Comparison of ENCODE assay signal across 10 cellular contexts in genomic region chr13:19618925-19619324, GRCh38. TPM values are rescaled to one million over a fixed set of nuclear protein-coding genes. Genes with fewer than 3 reads are reported as not detected.
DNase-seq lines count a peak whose midpoint lies in the region; ATAC-seq and TF ChIP-seq lines count a peak whose summit lies in the region.
"Had no signal": no experiment of that assay in that cellular context is flagged by ENCODE, and none has a peak within 500 bp of the region (broad histone marks: within the 10 kb centered on the region; RNA-seq: fewer than 3 reads in every experiment).

No MANE protein-coding gene starts in this region.

- H3K27ac Mint-ChIP-seq in activated CD8-positive, alpha-beta T cell treated with anti-CD3 and anti-CD28 coated beads, Interleukin-2, amount 10 ng/mL, durations not matched to agents 7 days and 5 days, result no peak overlapping the region
- H3K27ac Mint-ChIP-seq: naive B cell had no signal

- H3K4me3 ChIP-seq in lung, result no peak overlapping the region

- H3K27ac ChIP-seq in lung (ENCODE audit: low read depth in 1 of 2, low read length in 1 of 2), result no peak overlapping the region

- H3K4me3 Mint-ChIP-seq in activated CD8-positive, alpha-beta T cell treated with anti-CD3 and anti-CD28 coated beads, Interleukin-2, amount 10 ng/mL, durations not matched to agents 7 days and 5 days, result no peak overlapping the region
- H3K4me3 Mint-ChIP-seq: naive B cell had no signal

- ATAC-seq in HG03354 (IDR thresholded peaks at IDR 0.05; ENCODE audit: poor library complexity, severe bottlenecking, unreplicated experiment) (peak; percentile 78), lung (ENCODE audit: insufficient read depth, low FRiP score) (no peak), HG03159 (IDR thresholded peaks at IDR 0.05; ENCODE audit: unreplicated experiment) (no peak)
- ATAC-seq in activated CD8-positive, alpha-beta T cell treated with anti-CD3 and anti-CD28 coated beads, Interleukin-2, amount 10 ng/mL, durations not matched to agents 7 days and 5 days, result no peak

- H3K4me1 ChIP-seq in lung (ENCODE audit: control insufficient read depth in 2 of 2, insufficient read depth in 2 of 2, low read length in 2 of 2), result no peaks in the 10 kb centered on the region

- POLR2A ChIA-PET in activated CD8-positive, alpha-beta T cell treated with anti-CD3 and anti-CD28 coated beads, Interleukin-2, amount 10 ng/mL, durations not matched to agents 7 days and 5 days (lab: Charles Lee), result no interaction called here

- no peaks in the 10 kb centered on the region for H3K27me3 ChIP-seq in lung (ENCODE audit: control insufficient read depth, insufficient read depth)

- CTCF ChIA-PET in activated CD8-positive, alpha-beta T cell treated with anti-CD3 and anti-CD28 coated beads, Interleukin-2, amount 10 ng/mL, durations not matched to agents 7 days and 5 days (lab: Charles Lee), result interaction anchor here (0.5 to 1.7 kb wide), 5 partner anchors 9 to 32 kb away, joined by 3 to 4 read pairs (median 3); no protein-coding TSS in a partner anchor

- TF ChIP-seq CTCF in lung (IDR thresholded peaks at IDR 0.05; ENCODE audit: control extremely low read depth, extremely low read depth), result peak; percentile 13

- H3K36me3 ChIP-seq in lung (ENCODE audit: control insufficient read depth in 2 of 2, insufficient read depth in 2 of 2, low read length in 2 of 2), result no peaks in the 10 kb centered on the region

- DNase-seq in DMS 273 (lab: John Stamatoyannopoulos, UW; ENCODE audit: unreplicated experiment), result peak; percentile 39
- DNase-seq in DMS 273 treated with DMSO at 0.1 percent for 48 hours (lab: John Stamatoyannopoulos, UW), result no peak
- DNase-seq in activated CD8-positive, alpha-beta T cell treated with anti-CD3 and anti-CD28 coated beads, Interleukin-2, amount 10 ng/mL, durations not matched to agents 7 days and 5 days, result peak; percentile 31
- DNase-seq in lung (ENCODE audit: low spot score), result no peak
- no peak for DNase-seq in amygdala (lab: John Stamatoyannopoulos, UW)
- no peak for DNase-seq in GM19240 (ENCODE audit: insufficient read length, low spot score)
- DNase-seq: naive B cell had no signal

- H3K9me3 ChIP-seq in lung (ENCODE audit: control insufficient read depth in 2 of 2, insufficient read depth in 1 of 2, low read length in 1 of 2), result peaks cover 0 to 5% of the 10 kb centered on the region in 2 donors

- H3K27me3 Mint-ChIP-seq in activated CD8-positive, alpha-beta T cell treated with anti-CD3 and anti-CD28 coated beads, Interleukin-2, amount 10 ng/mL, durations not matched to agents 7 days and 5 days (ENCODE audit: low read depth), result peaks cover 6% of the 10 kb centered on the region

- no peaks in the 10 kb centered on the region for H3K4me1 Mint-ChIP-seq in activated CD8-positive, alpha-beta T cell treated with anti-CD3 and anti-CD28 coated beads, Interleukin-2, amount 10 ng/mL, durations not matched to agents 7 days and 5 days (ENCODE audit: low read depth)
- H3K4me1 Mint-ChIP-seq: naive B cell had no signal

- H3K36me3 Mint-ChIP-seq in activated CD8-positive, alpha-beta T cell treated with anti-CD3 and anti-CD28 coated beads, Interleukin-2, amount 10 ng/mL, durations not matched to agents 7 days and 5 days (ENCODE audit: low read depth), result no peaks in the 10 kb centered on the region

- WGBS in lung, 2 donors, result 78 to 83% methylated on average over 5 of the region's 5 CpGs

- no peaks in the 10 kb centered on the region for H3K9me3 Mint-ChIP-seq in activated CD8-positive, alpha-beta T cell treated with anti-CD3 and anti-CD28 coated beads, Interleukin-2, amount 10 ng/mL, durations not matched to agents 7 days and 5 days (ENCODE audit: insufficient read depth)

RNA-seq across cellular contexts. Expression of gene MPHOSPH8, which starts 14.5 kb away (rescaled TPM):
- total RNA-seq in activated CD8-positive, alpha-beta T cell treated with anti-CD3 and anti-CD28 coated beads, Interleukin-2, amount 10 ng/mL, durations not matched to agents 7 days and 5 days, result 10 to 100 TPM; 32.1 to 32.6 TPM
- total RNA-seq in lung, result 10 to 100 TPM; 24.2 to 39.1 TPM
- polyA plus RNA-seq in lung, result 10 to 100 TPM; 16.5 to 35.0 TPM

RNA-seq across cellular contexts. Expression of gene TPTE2, which starts 57.6 kb away (rescaled TPM):
- not detected for total RNA-seq in activated CD8-positive, alpha-beta T cell treated with anti-CD3 and anti-CD28 coated beads, Interleukin-2, amount 10 ng/mL, durations not matched to agents 7 days and 5 days
- total RNA-seq in lung, result under 1 TPM in 1 of 2 donors, not detected in 1; 0.12 TPM
- polyA plus RNA-seq in lung, result under 1 TPM in 1 of 2 donors, not detected in 1; 0.02 TPM
- total RNA-seq: T-helper 2 cell treated with Interferon-gamma antibody and Interleukin-4, amounts not matched to agents 100 ng/mL and 5 ng/mL, for 36 hours had no signal

Comparison
In these comparisons a context has a peak if more than half of its experiments do, and no peak if none do; other contexts are left out.
1. DNase-seq: peak in DMS 273 (single experiment) and activated CD8-positive, alpha-beta T cell treated with anti-CD3 and anti-CD28 coated beads, Interleukin-2, amount 10 ng/mL, durations not matched to agents 7 days and 5 days (single experiment); none in DMS 273 treated with DMSO at 0.1 percent for 48 hours (single experiment), lung (single experiment), amygdala (0 of 56) and GM19240 (single experiment).